In genomic region chr11:95016133-95016532, GRCh38 we compare ENCODE assay signal across 32 cellular contexts. TPM values are rescaled to one million over a fixed set of nuclear protein-coding genes. Genes with fewer than 3 reads are reported as not detected.
"Had no signal": no experiment of that assay in that cellular context is flagged by ENCODE, and none has a peak within 500 bp of the region (broad histone marks: within the 10 kb centered on the region; RNA-seq: fewer than 3 reads in every experiment).

No MANE protein-coding gene starts in this region.

- H3K4me1 Mint-ChIP-seq: activated naive CD4-positive, alpha-beta T cell treated with anti-CD3 and anti-CD28 coated beads, Interleukin-2, amount 50 U/mL, for 24 hours had no signal

- H3K36me3 Mint-ChIP-seq: activated naive CD4-positive, alpha-beta T cell treated with anti-CD3 and anti-CD28 coated beads, Interleukin-2, amount 50 U/mL, for 24 hours had no signal

- DNase-seq: activated CD4-positive, alpha-beta T cell treated with anti-CD3 and anti-CD28 coated beads for 4 hours; activated CD8-positive, alpha-beta memory T cell treated with anti-CD3 and anti-CD28 coated beads, Interleukin-2, amount 50 U/mL, for 48 hours; activated CD8-positive, alpha-beta T cell treated with anti-CD3 and anti-CD28 coated beads, Interleukin-2, amount 10 ng/mL, durations not matched to agents 7 days and 5 days; activated effector memory CD4-positive, alpha-beta T cell treated with Interleukin-2 at 50 U/mL for 16 hours; activated naive CD4-positive, alpha-beta T cell; activated T-cell treated with anti-CD3 and anti-CD28 coated beads, Interleukin-2, amount 50 U/mL, for 1 hour; amniotic stem cell; body of pancreas; central memory CD4-positive, alpha-beta T cell; KG1; NCI-H1092; NCI-H1417; NCI-H1930; NCI-H2171; NCI-H2227 treated with DMSO at 0.1 percent for 48 hours; NCI-H446 treated with DMSO at 0.1 percent for 48 hours; NCI-H526; NCI-H82; Peyer's patch; SHP77 had no signal

- ATAC-seq: activated CD4-positive, CD25-positive, alpha-beta regulatory T cell treated with anti-CD3 and anti-CD28 coated beads, Interleukin-2, amount 50 U/mL, for 24 hours; activated CD8-positive, alpha-beta T cell treated with anti-CD3 and anti-CD28 coated beads, Interleukin-2, amount 10 ng/mL, durations not matched to agents 7 days and 5 days; body of pancreas; SK-N-SH treated with all-trans-retinoic acid at 6 μM for 48 hours had no signal

- H3K4me3 Mint-ChIP-seq: activated CD8-positive, alpha-beta T cell treated with anti-CD3 and anti-CD28 coated beads, Interleukin-2, amount 10 ng/mL, durations not matched to agents 7 days and 5 days; activated naive CD4-positive, alpha-beta T cell treated with anti-CD3 and anti-CD28 coated beads, Interleukin-2, amount 50 U/mL, for 24 hours; activated T-helper 1 cell treated with anti-CD3 and anti-CD28 coated beads, Interleukin-12 subunit alpha, Interleukin-12 subunit beta, Interleukin-2, Interleukin-4 antibody, amounts not matched to agents 30 ng/mL and 10 ng/mL and 1 ng/mL, durations not matched to agents 14 hours and 24 hours and 36 hours; T-helper 1 cell treated with Interleukin-12 subunit alpha and Interleukin-12 subunit beta and Interleukin-4 antibody, amounts not matched to agents 30 μg/mL and 1 μg/mL, for 36 hours had no signal

- H3K9me3 ChIP-seq: ascending aorta, body of pancreas, Peyer's patch, SJSA1 had no signal

- H3K27ac Mint-ChIP-seq: activated CD8-positive, alpha-beta T cell treated with anti-CD3 and anti-CD28 coated beads, Interleukin-2, amount 10 ng/mL, durations not matched to agents 7 days and 5 days; activated naive CD4-positive, alpha-beta T cell treated with anti-CD3 and anti-CD28 coated beads, Interleukin-2, amount 50 U/mL, for 24 hours; activated T-helper 1 cell treated with anti-CD3 and anti-CD28 coated beads, Interleukin-12 subunit alpha, Interleukin-12 subunit beta, Interleukin-2, Interleukin-4 antibody, amounts not matched to agents 30 ng/mL and 10 ng/mL and 1 ng/mL, durations not matched to agents 14 hours and 24 hours and 36 hours; T-helper 1 cell treated with Interleukin-12 subunit alpha and Interleukin-12 subunit beta and Interleukin-4 antibody, amounts not matched to agents 30 μg/mL and 1 μg/mL, for 36 hours had no signal

- H3K27me3 ChIP-seq: ascending aorta, body of pancreas, Peyer's patch, SJSA1 had no signal

- H3K9me3 Mint-ChIP-seq: activated naive CD4-positive, alpha-beta T cell treated with anti-CD3 and anti-CD28 coated beads, Interleukin-2, amount 50 U/mL, for 24 hours; activated T-helper 1 cell treated with anti-CD3 and anti-CD28 coated beads, Interleukin-12 subunit alpha, Interleukin-12 subunit beta, Interleukin-2, Interleukin-4 antibody, amounts not matched to agents 30 ng/mL and 10 ng/mL and 1 ng/mL, durations not matched to agents 14 hours and 24 hours and 36 hours; T-helper 1 cell treated with Interleukin-12 subunit alpha and Interleukin-12 subunit beta and Interleukin-4 antibody, amounts not matched to agents 30 μg/mL and 1 μg/mL, for 36 hours had no signal

- H3K36me3 ChIP-seq: ascending aorta, Peyer's patch, SJSA1 had no signal

- H3K4me3 ChIP-seq: ascending aorta, body of pancreas, Peyer's patch, SJSA1 had no signal

- H3K4me1 ChIP-seq: ascending aorta, body of pancreas, Peyer's patch, SJSA1 had no signal

- H3K27ac ChIP-seq: ascending aorta, body of pancreas, Peyer's patch, RWPE1, SJSA1 had no signal

RNA-seq across cellular contexts. Expression of gene KDM4E, which starts 8.9 kb away (rescaled TPM):
- total RNA-seq: activated CD8-positive, alpha-beta T cell treated with anti-CD3 and anti-CD28 coated beads, Interleukin-2, amount 10 ng/mL, durations not matched to agents 7 days and 5 days; activated T-helper 1 cell treated with anti-CD3 and anti-CD28 coated beads, Interleukin-12 subunit alpha, Interleukin-12 subunit beta, Interleukin-2, Interleukin-4 antibody, amounts not matched to agents 30 ng/mL and 10 ng/mL and 1 ng/mL, durations not matched to agents 14 hours and 24 hours and 36 hours; ascending aorta; body of pancreas; bronchial epithelial cell; LHCN-M2; MCF 10A; OCI-LY7; Peyer's patch; SJSA1 had no signal

RNA-seq across cellular contexts. Expression of gene KDM4F, which starts 33.1 kb away (rescaled TPM):
- total RNA-seq: activated CD8-positive, alpha-beta T cell treated with anti-CD3 and anti-CD28 coated beads, Interleukin-2, amount 10 ng/mL, durations not matched to agents 7 days and 5 days; activated T-helper 1 cell treated with anti-CD3 and anti-CD28 coated beads, Interleukin-12 subunit alpha, Interleukin-12 subunit beta, Interleukin-2, Interleukin-4 antibody, amounts not matched to agents 30 ng/mL and 10 ng/mL and 1 ng/mL, durations not matched to agents 14 hours and 24 hours and 36 hours; ascending aorta; body of pancreas; bronchial epithelial cell; LHCN-M2; MCF 10A; OCI-LY7; Peyer's patch; SJSA1 had no signal

RNA-seq across cellular contexts. Expression of gene KDM4D, which starts 42.6 kb away (rescaled TPM):
- total RNA-seq: ascending aorta had no signal
